19 cellular contexts compared by ENCODE assay signal in the genomic region with DNA sequence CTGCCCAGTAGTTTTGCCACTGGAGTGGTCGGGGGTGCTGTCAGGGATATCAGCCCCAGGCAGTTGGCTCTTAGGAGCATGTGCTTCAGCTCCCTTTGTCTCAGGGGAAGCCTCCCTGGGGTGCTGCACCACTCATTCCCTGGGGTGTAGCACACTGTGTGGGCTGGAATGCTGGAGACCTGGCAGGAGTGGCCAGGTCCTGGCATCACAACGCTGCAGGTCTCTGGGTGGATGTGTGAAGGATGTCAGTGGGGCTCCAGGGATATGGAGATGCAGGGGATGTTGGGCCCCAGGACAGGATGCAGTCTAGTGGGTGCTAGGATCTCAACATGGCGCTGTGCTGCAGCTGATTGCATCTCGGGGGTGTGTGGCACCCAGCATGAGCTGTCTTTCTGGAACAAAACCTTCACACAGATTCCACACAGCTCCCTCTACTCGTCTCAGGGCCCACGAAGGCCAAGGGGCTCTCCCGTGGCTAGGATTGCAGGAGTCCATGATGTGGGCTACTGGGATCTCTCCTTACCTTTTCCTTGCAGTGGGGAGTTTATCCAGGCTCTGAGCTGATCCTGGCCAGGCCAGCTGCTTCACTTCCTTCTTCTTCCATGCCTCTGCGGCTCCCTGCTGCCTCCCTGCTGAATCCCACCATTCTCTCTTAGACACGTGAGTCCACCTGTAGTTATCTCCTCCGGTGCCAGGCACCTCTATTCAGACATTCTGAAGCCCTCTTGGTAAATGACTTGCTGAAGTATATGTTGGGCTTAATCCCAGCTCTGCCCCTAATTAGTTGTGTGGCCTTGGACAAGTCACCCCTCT.
"Had no signal": no experiment of that assay in that cellular context is flagged by ENCODE, and none has a peak within 500 bp of the region (broad histone marks: within the 10 kb centered on the region; RNA-seq: fewer than 3 reads in every experiment).

No MANE protein-coding gene starts in this region.

- H3K4me1 ChIP-seq: colonic mucosa, left ventricle myocardium inferior, pancreas, spleen had no signal

- H3K36me3 ChIP-seq: brain microvascular endothelial cell, colonic mucosa, left ventricle myocardium inferior, pancreas, spleen had no signal

- H3K4me3 ChIP-seq: colonic mucosa, left ventricle myocardium inferior, mucosa of descending colon, pancreas, spleen had no signal

- H3K4me3 Mint-ChIP-seq: activated CD4-positive, alpha-beta T cell treated with anti-CD3 and anti-CD28 coated beads for 36 hours; activated naive CD4-positive, alpha-beta T cell treated with anti-CD3 and anti-CD28 coated beads, Interleukin-2, amount 10 ng/mL, durations not matched to agents 7 days and 5 days; activated naive CD8-positive, alpha-beta T cell treated with anti-CD3 and anti-CD28 coated beads, Interleukin-2, amount 50 U/mL, for 24 hours; activated T-cell treated with anti-CD3 and anti-CD28 coated beads, Interleukin-2, amount 50 U/mL, for 24 hours; naive thymus-derived CD4-positive, alpha-beta T cell; T-helper 2 cell treated with Interferon-gamma antibody and Interleukin-4, amounts not matched to agents 5 μg/mL and 100 μg/mL, for 36 hours had no signal

- H3K27ac Mint-ChIP-seq: activated CD4-positive, alpha-beta T cell treated with anti-CD3 and anti-CD28 coated beads for 36 hours; activated naive CD4-positive, alpha-beta T cell treated with anti-CD3 and anti-CD28 coated beads, Interleukin-2, amount 10 ng/mL, durations not matched to agents 7 days and 5 days; activated naive CD8-positive, alpha-beta T cell treated with anti-CD3 and anti-CD28 coated beads, Interleukin-2, amount 50 U/mL, for 24 hours; activated T-cell treated with anti-CD3 and anti-CD28 coated beads, Interleukin-2, amount 50 U/mL, for 24 hours; naive thymus-derived CD4-positive, alpha-beta T cell; T-helper 2 cell treated with Interferon-gamma antibody and Interleukin-4, amounts not matched to agents 5 μg/mL and 100 μg/mL, for 36 hours had no signal

- DNase-seq: activated CD4-positive, alpha-beta T cell treated with anti-CD3 and anti-CD28 coated beads for 36 hours; activated CD4-positive, alpha-beta T cell treated with anti-CD3 and anti-CD28 coated beads, Interleukin-2, amount 50 U/mL, for 48 hours; activated naive CD4-positive, alpha-beta T cell treated with anti-CD3 and anti-CD28 coated beads, Interleukin-2, amount 10 ng/mL, durations not matched to agents 7 days and 5 days; activated naive CD8-positive, alpha-beta T cell treated with anti-CD3 and anti-CD28 coated beads, Interleukin-2, amount 50 U/mL, for 24 hours; activated T-cell treated with anti-CD3 and anti-CD28 coated beads, Interleukin-2, amount 50 U/mL, for 24 hours; anterior cingulate cortex; brain microvascular endothelial cell; central memory CD4-positive, alpha-beta T cell; colonic mucosa; erythroblast; kidney; left ventricle myocardium inferior; mucosa of descending colon; stimulated activated CD4-positive, alpha-beta T cell treated with anti-CD3 and anti-CD28 coated beads, Interleukin-4, amount 100 ng/mL, for 4 hours; stimulated activated naive CD4-positive, alpha-beta T cell had no signal

- H3K27me3 ChIP-seq: brain microvascular endothelial cell, colonic mucosa, pancreas, spleen had no signal

- ATAC-seq: activated CD4-positive, alpha-beta T cell treated with anti-CD3 and anti-CD28 coated beads for 36 hours; activated naive CD8-positive, alpha-beta T cell treated with anti-CD3 and anti-CD28 coated beads, Interleukin-2, amount 50 U/mL, for 24 hours; mucosa of descending colon; naive thymus-derived CD4-positive, alpha-beta T cell; pancreas had no signal

- H3K9me3 ChIP-seq: colonic mucosa had no signal

- H3K27ac ChIP-seq: brain microvascular endothelial cell, colonic mucosa, left ventricle myocardium inferior, pancreas, spleen had no signal

- H3K4me1 Mint-ChIP-seq: activated naive CD4-positive, alpha-beta T cell treated with anti-CD3 and anti-CD28 coated beads, Interleukin-2, amount 10 ng/mL, durations not matched to agents 7 days and 5 days; activated naive CD8-positive, alpha-beta T cell treated with anti-CD3 and anti-CD28 coated beads, Interleukin-2, amount 50 U/mL, for 24 hours had no signal
